In genomic region chr11:95337175-95337957, GRCh38 we compare ENCODE assay signal across 8 cellular contexts.
A peak's percentile ranks its signal among the peaks of the same experiment; 100 is the strongest.
DNase-seq lines count a peak whose midpoint lies in the region; ATAC-seq and TF ChIP-seq lines count a peak whose summit lies in the region.

No MANE protein-coding gene starts in this region.

- no peaks in the 10 kb centered on the region for H3K9me3 ChIP-seq in RWPE2 (ENCODE audit: severe bottlenecking)

- ATAC-seq in HG03097 (IDR thresholded peaks at IDR 0.05; ENCODE audit: low FRiP score, unreplicated experiment), result peak; percentile 90
- ATAC-seq in RWPE2 (ENCODE audit: low read depth), result peak; percentile 83

- peak overlapping the region; percentile 2 for H3K4me3 ChIP-seq in RWPE2 (ENCODE audit: severe bottlenecking)

- no peak for TF ChIP-seq CTCF in RWPE2 (IDR thresholded peaks at IDR 0.05; ENCODE audit: poor library complexity, severe bottlenecking)

- H3K27me3 ChIP-seq in RWPE2 (ENCODE audit: insufficient read depth, poor library complexity, severe bottlenecking) (no peaks in the 10 kb centered on the region), layer of hippocampus (ENCODE audit: control insufficient read depth, insufficient read depth, low read length) (no peaks in the 10 kb centered on the region)

- DNase-seq in activated T-cell treated with anti-CD3 and anti-CD28 coated beads for 1 hour (ENCODE audit: low read depth), result peak; percentile 4
- DNase-seq in activated T-cell treated with anti-CD3 and anti-CD28 coated beads for 4 hours, result no peak
- peak; percentile 61 for DNase-seq in RWPE2 (ENCODE audit: low spot score)
- peak in 52 of 61 donors; percentile 10 to 80 (median 44) for DNase-seq in caudate nucleus (lab: John Stamatoyannopoulos, UW)
- peak; percentile 41 to 53 for DNase-seq in stimulated activated CD4-positive, alpha-beta T cell treated with anti-CD3 and anti-CD28 coated beads, Interleukin-2, amount 100 ng/mL, for 24 hours
- DNase-seq in SIG-M5 treated with dmso at 0.1 percent for 504 hours (lab: John Stamatoyannopoulos, UW; ENCODE audit: unreplicated experiment), result no peak

- H3K4me1 ChIP-seq in RWPE2 (ENCODE audit: insufficient read depth, poor library complexity, severe bottlenecking), result peaks cover 17% of the 10 kb centered on the region

- no peaks in the 10 kb centered on the region for H3K36me3 ChIP-seq in RWPE2 (ENCODE audit: low read depth)

- peak overlapping the region; percentile 34 for H3K27ac ChIP-seq in RWPE2 (ENCODE audit: poor library complexity, severe bottlenecking)
- peak overlapping the region; percentile 66 for H3K27ac ChIP-seq in caudate nucleus (ENCODE audit: low read depth, low read length)
- peak overlapping the region; percentile 62 for H3K27ac ChIP-seq in layer of hippocampus (ENCODE audit: low read depth, low read length)

Comparison
In these comparisons a context has a peak if more than half of its experiments do, and no peak if none do; other contexts are left out.
1. DNase-seq: peak in activated T-cell treated with anti-CD3 and anti-CD28 coated beads for 1 hour (single experiment), RWPE2 (single experiment), caudate nucleus (52 of 61) and stimulated activated CD4-positive, alpha-beta T cell treated with anti-CD3 and anti-CD28 coated beads, Interleukin-2, amount 100 ng/mL, for 24 hours (2 of 2); none in activated T-cell treated with anti-CD3 and anti-CD28 coated beads for 4 hours (single experiment) and SIG-M5 treated with dmso at 0.1 percent for 504 hours (single experiment).
2. Peak in every context shown above with its lines, with median percentiles within 50 percentile points of each other: H3K27ac ChIP-seq.